1 cellular context compared by ENCODE assay signal in genomic region chr1:20404466-20404865, GRCh38.
TF ChIP-seq lines count a peak whose summit lies in the region.

No MANE protein-coding gene starts in this region.

TF ChIP-seq in H1, 55 proteins besides CTCF, POLR2A, EP300 and RAD21:
- TF ChIP-seq KDM1A (IDR thresholded peaks at IDR 0.05; ENCODE audit: borderline replicate concordance, low read length) (peak; percentile 40; the same call in 1 of the 2 replicates), SP1 (IDR thresholded peaks at IDR 0.05; ENCODE audit: low read depth, low read length) (no peak), BCL11A (IDR thresholded peaks at IDR 0.05; ENCODE audit: low read depth in 2 of 2, low read length in 2 of 2) (no peak), BACH1 (IDR thresholded peaks at IDR 0.05; ENCODE audit: low read length) (no peak), EZH2 (IDR thresholded peaks at IDR 0.05; ENCODE audit: low read depth, low read length, severe bottlenecking) (peak; percentile 5)
